8 cellular contexts compared by ENCODE assay signal in the genomic region with DNA sequence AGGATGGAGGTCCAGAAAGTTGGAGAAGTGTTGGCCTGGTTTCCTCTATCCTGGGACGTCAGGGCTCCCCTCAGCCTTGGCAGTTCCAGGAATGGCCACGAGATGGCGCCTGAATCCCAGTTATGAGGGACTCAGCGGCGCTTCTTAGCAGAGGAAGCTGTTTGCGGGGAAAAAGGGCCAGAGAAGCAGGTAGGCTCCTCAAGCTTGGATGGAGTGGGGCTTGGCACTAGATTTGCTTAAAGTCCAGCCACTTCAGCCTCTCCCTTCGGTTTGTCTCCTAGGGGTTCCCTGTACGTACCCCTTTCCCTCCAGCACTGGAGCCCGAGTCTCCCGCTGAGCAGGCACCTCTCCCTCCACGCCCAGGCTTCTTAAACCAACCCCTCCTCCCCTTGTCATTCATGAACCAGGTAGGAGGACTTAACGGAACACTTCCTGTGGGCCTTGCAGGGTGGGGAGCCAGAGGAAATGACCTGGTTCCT. TPM values are rescaled to one million over a fixed set of nuclear protein-coding genes. Genes with fewer than 3 reads are reported as not detected.
A peak's percentile ranks its signal among the peaks of the same experiment; 100 is the strongest.
DNase-seq lines count a peak whose midpoint lies in the region; ATAC-seq, FAIRE-seq and TF ChIP-seq lines count a peak whose summit lies in the region.

No MANE protein-coding gene starts in this region.

- H3K36me3 Mint-ChIP-seq in immature natural killer cell = no peaks in the 10 kb centered on the region

- TF ChIP-seq CTCF in BJ (IDR thresholded peaks at IDR 0.05; ENCODE audit: insufficient read depth, low read depth, low read length) (peak; percentile 97), K562 (IDR thresholded peaks at IDR 0.05 in 2 of 3, conservative IDR thresholded peaks at IDR 0.05 in 1 of 3; ENCODE audit: insufficient read depth in 2 of 3, low read depth in 1 of 3, low read length in 3 of 3) (peak; percentile 97 to 99 (median 98))

- no peak overlapping the region for H3K27ac Mint-ChIP-seq in immature natural killer cell

- no peak overlapping the region for H3K27ac ChIP-seq in GM23248
- no peak overlapping the region for H3K27ac ChIP-seq in K562 (ENCODE audit: extremely low read depth, low read depth, low read length)

- no peaks in the 10 kb centered on the region for H3K9me3 Mint-ChIP-seq in immature natural killer cell

- no peaks in the 10 kb centered on the region for H3K9me1 ChIP-seq in K562 (ENCODE audit: control insufficient read depth, insufficient read depth, low read length)

- CTCF ChIA-PET in BJ (lab: Yijun Ruan, JAX) (interaction anchor here (0.7 to 31.7 kb wide), 30 partner anchors 10 to 420 kb away, joined by 3 to 551 read pairs (median 9); partner anchors contain the start of genes SYTL1 and TRNP1), K562 (lab: Yijun Ruan, JAX; ENCODE audit: low intra/inter-chr PET ratio) (interaction anchor here (0.6 to 7.1 kb wide), 12 partner anchors 24 to 351 kb away, joined by 3 to 227 read pairs (median 5); partner anchors contain the start of gene TRNP1)

- H3K4me1 ChIP-seq in GM23248 (ENCODE audit: insufficient read depth) (peaks cover 8% of the 10 kb centered on the region), K562 (replicated peaks in 1 of 2; ENCODE audit: control insufficient read depth in 2 of 2, insufficient read depth in 2 of 2, low read length in 2 of 2) (peaks cover 3 to 5% of the 10 kb centered on the region in 2 experiments; a peak in 2 of 5 replicates)

- H3K9ac ChIP-seq in GM23248 = no peak overlapping the region
- peak overlapping the region in 1 of 2 experiments; percentile 3; a peak in 1 of 4 replicates for H3K9ac ChIP-seq in K562 (ENCODE audit: insufficient read depth in 1 of 2, low read depth in 2 of 2, low read length in 2 of 2)

- 0 out of 2 replicates have a peak overlapping the region, but pooled peaks have one; percentile 66 for H2AFZ ChIP-seq in GM23248
- H2AFZ ChIP-seq in K562 (ENCODE audit: low read depth, low read length) = peak overlapping the region; percentile 5; the same call in 1 of the 2 replicates

- H3K27me3 ChIP-seq in BJ (ENCODE audit: control insufficient read depth, insufficient read depth, low read length) = no peaks in the 10 kb centered on the region
- no peaks in the 10 kb centered on the region for H3K27me3 ChIP-seq in GM23248 (replicated peaks; ENCODE audit: insufficient read depth)
- H3K27me3 ChIP-seq in K562 (ENCODE audit: control insufficient read depth in 2 of 2, insufficient read depth in 2 of 2, low read length in 2 of 2) = peaks cover 0 to 5% of the 10 kb centered on the region in 2 experiments; a peak in 1 of 5 replicates

- intact Hi-C loops in K562 (cut with micrococcal nuclease) = loop anchor here (1.0 to 10.0 kb wide), 7 partner anchors 47 to 620 kb away; no protein-coding TSS in a partner anchor

- no peak for DNase-seq in BJ (ENCODE audit: low read depth)
- DNase-seq in GM23248 = peak; percentile 88
- peak; percentile 62 for DNase-seq in NCI-H2029 (lab: John Stamatoyannopoulos, UW)
- peak; percentile 88 for DNase-seq in UCSD-AML1 (lab: John Stamatoyannopoulos, UW; ENCODE audit: unreplicated experiment)
- peak; percentile 84 to 91 (median 89) for DNase-seq in K562 (ENCODE audit: extremely low read depth in 1 of 4, low spot score in 3 of 4)
- DNase-seq in immature natural killer cell = peak; percentile 72 to 78 (median 73)
- peak; percentile 95 for DNase-seq in stimulated activated CD4-positive, alpha-beta T cell treated with anti-CD3 and anti-CD28 coated beads, Interleukin-12 subunit alpha, Interleukin-12 subunit beta, amount 100 ng/mL, for 4 hours

- H3K4me1 Mint-ChIP-seq in immature natural killer cell = peaks cover 16 to 17% of the 10 kb centered on the region in 2 donors

- H4K20me1 ChIP-seq in GM23248 (ENCODE audit: insufficient read depth) = no peaks in the 10 kb centered on the region
- H4K20me1 ChIP-seq in K562 (replicated peaks; ENCODE audit: control insufficient read depth, insufficient read depth, low read length) = no peaks in the 10 kb centered on the region

- H3K4me3 Mint-ChIP-seq in immature natural killer cell = peak overlapping the region; percentile 37 to 70 (median 63)

- peaks cover 0 to 5% (median 2%) of the 10 kb centered on the region in 3 donors for H3K27me3 Mint-ChIP-seq in immature natural killer cell (ENCODE audit: low read depth in 3 of 3)

- H3K9me2 ChIP-seq in GM23248 (ENCODE audit: insufficient read depth) = no peaks in the 10 kb centered on the region

- no peak for TF ChIP-seq POLR2A in K562 (conservative IDR thresholded peaks at IDR 0.05)

- no peaks in the 10 kb centered on the region for H3F3A ChIP-seq in GM23248 (ENCODE audit: insufficient read depth)

- H3K36me3 ChIP-seq in BJ (ENCODE audit: control insufficient read depth, insufficient read depth, low read length) (no peaks in the 10 kb centered on the region), GM23248 (ENCODE audit: low read depth) (no peaks in the 10 kb centered on the region), K562 (ENCODE audit: control insufficient read depth, insufficient read depth, low read length) (no peaks in the 10 kb centered on the region)

- in situ Hi-C loops in GM23248 (cut with MboI) = loop anchor here (5.0 to 10.0 kb wide), 2 partner anchors 53 to 240 kb away; no protein-coding TSS in a partner anchor
- in situ Hi-C loops in K562 (cut with MboI) = loop anchor here (5.0 kb wide), 2 partner anchors 53 to 238 kb away; no protein-coding TSS in a partner anchor

- TF ChIP-seq EP300 in K562 (IDR thresholded peaks at IDR 0.05; ENCODE audit: low read length) = no peak

- TF ChIP-seq RAD21 in K562 (CRISPR knock-in tag; conservative IDR thresholded peaks at IDR 0.05 in 1 of 2, IDR thresholded peaks at IDR 0.05 in 1 of 2) = peak; percentile 97 to 100

- BruUV-seq in K562 (replicated peaks; lab: Mats Ljungman, UMichigan) = no TSS peak

- no peak overlapping the region for H3K4me3 ChIP-seq in BJ (ENCODE audit: low read depth, low read length)
- no peak overlapping the region for H3K4me3 ChIP-seq in GM23248
- H3K4me3 ChIP-seq in K562 = no peak overlapping the region

- H3K9me3 ChIP-seq in GM23248 (ENCODE audit: low read depth) (no peaks in the 10 kb centered on the region), K562 (replicated peaks; ENCODE audit: control insufficient read depth, insufficient read depth, low read depth, low read length) (no peaks in the 10 kb centered on the region)

- POLR2A ChIA-PET in BJ (lab: Charles Lee) (no interaction called here), K562 (lab: Yijun Ruan, JAX) (interaction anchor here (0.6 to 1.8 kb wide), 7 partner anchors 30 to 349 kb away, joined by 3 to 16 read pairs (median 3); partner anchors contain the start of gene SLC9A1)

- H3K79me2 ChIP-seq in GM23248 (ENCODE audit: insufficient read depth) (no peaks in the 10 kb centered on the region), K562 (ENCODE audit: control insufficient read depth, insufficient read depth, low read length) (no peaks in the 10 kb centered on the region)

- WGBS in GM23248 (ENCODE audit: low coverage in 1 of 2, low lambda C conversion rate in 2 of 2, missing lambda C conversion rate in 2 of 2), 2 experiments = 13 to 14% methylated on average over 12 of the region's 12 CpGs
- WGBS in K562 (ENCODE audit: insufficient coverage, low coverage, missing lambda C conversion rate) = 12% methylated on average over 12 of the region's 12 CpGs

- H3K4me2 ChIP-seq in GM23248 (ENCODE audit: unreplicated experiment) (peak overlapping the region; percentile 34), K562 (ENCODE audit: insufficient read depth, low read length) (peak overlapping the region; percentile 26)

- ATAC-seq in K562 (peak; percentile 93), GM21526 (IDR thresholded peaks at IDR 0.05; ENCODE audit: low FRiP score, unreplicated experiment) (no peak)

- FAIRE-seq in K562 (lab: Jason Lieb, UNC) = peak; percentile 99

RNA-seq across cellular contexts. Expression of gene TENT5B, which starts 32.0 kb away (rescaled TPM):
- polyA plus RNA-seq in BJ (2011; rRNA removed) = 1.7 and 3.9 TPM in 2 replicates
- polyA minus RNA-seq in BJ (2011; rRNA and poly(A)+ RNA removed) = 4.0 and 4.2 TPM in 2 replicates
- 0.76 and 0.89 TPM in 2 replicates for total RNA-seq in GM23248 (2014; rRNA removed; shearing (Covaris generic))
- polyA plus RNA-seq in GM23248 (2016; fragmentation: Nextera tagmentation; extraction: Ambion mirVana) = 1.2 TPM in 2 replicates
- 0.62 and 1.6 TPM in 2 replicates for total RNA-seq in K562 (2011; cell fraction: chromatin; rRNA removed; ENCODE audit: low replicate concordance)
- 1.7 and 2.0 TPM in 2 replicates for total RNA-seq in K562 (2011; cell fraction: nucleolus; rRNA removed)
- 1.1 and 1.4 TPM in 2 replicates for total RNA-seq in K562 (2011; cell fraction: nucleoplasm; rRNA removed)
- 1.3 and 2.9 TPM in 2 replicates for total RNA-seq in K562 (2014; rRNA removed)
- 0.25 and 0.29 TPM in 2 replicates for total RNA-seq in K562 (2014; rRNA removed; fragmentation: Illumina TruSeq; extraction: Trizol)
- total RNA-seq in K562 (2015; rRNA removed; fragmentation: Illumina TruSeq; extraction: Trizol) = 0.60 and 0.83 TPM in 2 replicates
- 1.6 and 1.7 TPM in 2 replicates for total RNA-seq in K562 (2021)
- 0.39 and 0.61 TPM in 2 replicates for polyA plus RNA-seq in K562 (2011; rRNA removed)
- polyA plus RNA-seq in K562 (2011; cell fraction: cytosol; rRNA removed) = 0.77 and 0.98 TPM in 2 replicates
- polyA plus RNA-seq in K562 (2011; cell fraction: nucleus; rRNA removed) = 0.44 and 0.67 TPM in 2 replicates
- polyA plus RNA-seq in K562 (2012) = 0.77 and 0.80 TPM in 2 replicates
- polyA plus RNA-seq in K562 (2014; fragmentation: Illumina TruSeq; extraction: Trizol) = 0.48 and 0.54 TPM in 2 replicates
- polyA plus RNA-seq in K562 (2014; fragmentation: Nextera tagmentation; extraction: Ambion mirVana) = under 1 TPM in 1 of 2 experiments, not detected in 1; 0.07 TPM
- polyA plus RNA-seq in K562 (2014; rRNA removed) = 0.93 TPM in 2 replicates
- 0.42 and 0.84 TPM in 2 replicates for polyA minus RNA-seq in K562 (2011; rRNA and poly(A)+ RNA removed)
- 0.48 and 1.1 TPM in 2 replicates for polyA minus RNA-seq in K562 (2011; cell fraction: cytosol; rRNA and poly(A)+ RNA removed)
- polyA minus RNA-seq in K562 (2011; cell fraction: nucleus; rRNA and poly(A)+ RNA removed) = 0.81 and 1.2 TPM in 2 replicates
- polyA plus RNA-seq in immature natural killer cell = not detected

RNA-seq across cellular contexts. Expression of gene TRNP1, which starts 51.2 kb away (rescaled TPM):
- polyA plus RNA-seq in BJ (2011; rRNA removed) (68.9 and 75.4 TPM in 2 replicates), GM23248 (2016; fragmentation: Nextera tagmentation; extraction: Ambion mirVana) (17.7 and 19.1 TPM in 2 replicates), K562 (2011; rRNA removed) (0.98 and 1.9 TPM in 2 replicates), K562 (2014; fragmentation: Illumina TruSeq; extraction: Trizol) (0.98 and 1.4 TPM in 2 replicates), K562 (2014; fragmentation: Nextera tagmentation; extraction: Ambion mirVana) (under 1 TPM; 0.03 to 0.14 TPM), K562 (2014; rRNA removed) (0.97 and 1.3 TPM in 2 replicates), immature natural killer cell (not detected)
- polyA minus RNA-seq in BJ (2011; rRNA and poly(A)+ RNA removed) = 20.7 and 33.8 TPM in 2 replicates
- 311 and 327 TPM in 2 replicates for total RNA-seq in GM23248 (2014; rRNA removed; shearing (Covaris generic))
- 0.90 and 1.7 TPM in 2 replicates for total RNA-seq in K562 (2011; cell fraction: chromatin; rRNA removed; ENCODE audit: low replicate concordance)
- 1.3 and 1.8 TPM in 2 replicates for total RNA-seq in K562 (2011; cell fraction: nucleolus; rRNA removed)
- total RNA-seq in K562 (2011; cell fraction: nucleoplasm; rRNA removed) = 1.3 TPM in 2 replicates
- total RNA-seq in K562 (2014; rRNA removed) (1.1 and 1.2 TPM in 2 replicates), K562 (2014; rRNA removed; fragmentation: Illumina TruSeq; extraction: Trizol) (0.73 and 0.95 TPM in 2 replicates), K562 (2015; rRNA removed; fragmentation: Illumina TruSeq; extraction: Trizol) (0.26 and 0.47 TPM in 2 replicates), K562 (2021) (0.95 and 2.3 TPM in 2 replicates)
- 1.7 and 2.1 TPM in 2 replicates for polyA plus RNA-seq in K562 (2011; cell fraction: cytosol; rRNA removed)
- polyA plus RNA-seq in K562 (2011; cell fraction: nucleus; rRNA removed) = 1.1 and 1.7 TPM in 2 replicates
- 0.29 and 0.94 TPM in 2 replicates for polyA plus RNA-seq in K562 (2012)
- polyA minus RNA-seq in K562 (2011; rRNA and poly(A)+ RNA removed) = 0.32 and 0.90 TPM in 2 replicates
- 0.38 TPM in 1 of 2 replicates, not detected in the other for polyA minus RNA-seq in K562 (2011; cell fraction: cytosol; rRNA and poly(A)+ RNA removed)
- polyA minus RNA-seq in K562 (2011; cell fraction: nucleus; rRNA and poly(A)+ RNA removed) = 0.81 and 1.1 TPM in 2 replicates
